35 cellular contexts compared by ENCODE assay signal in the genomic region with DNA sequence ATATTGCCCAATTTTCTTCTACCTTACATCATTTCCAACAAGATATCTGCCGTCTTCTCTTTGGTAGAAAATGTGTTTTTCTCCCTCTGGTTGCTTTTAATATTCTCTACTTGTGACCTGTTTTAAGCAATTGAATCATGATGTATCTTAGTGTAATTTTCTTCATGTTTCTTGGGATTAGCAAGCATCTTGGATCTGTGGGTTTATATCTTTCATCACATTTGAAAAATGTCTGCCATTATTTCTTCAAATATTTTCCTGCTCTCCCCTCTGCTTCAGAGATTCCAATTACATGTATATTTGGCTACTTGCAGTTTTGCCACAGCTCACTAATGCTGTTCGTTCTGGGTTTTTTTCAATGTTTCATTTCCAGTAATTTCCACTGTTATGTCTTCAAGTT.
"Had no signal": no experiment of that assay in that cellular context is flagged by ENCODE, and none has a peak within 500 bp of the region (broad histone marks: within the 10 kb centered on the region; RNA-seq: fewer than 3 reads in every experiment).

No MANE protein-coding gene starts in this region.

- H3K36me3 ChIP-seq: MG63 had no signal

- H3K27me3 ChIP-seq: MG63 had no signal

- DNase-seq: Kasumi-1, MG63, MM.1S, MV-4-11, NCI-H1048, NCI-H1092, NCI-H1092 treated with DMSO at 0.1 percent for 48 hours, NCI-H1105, NCI-H1105 treated with DMSO at 0.1 percent for 48 hours, NCI-H1417, NCI-H1417 treated with DMSO at 0.1 percent for 48 hours, NCI-H1436, NCI-H1436 treated with DMSO at 0.1 percent for 48 hours, NCI-H146, NCI-H1694, NCI-H1694 treated with DMSO at 0.1 percent for 48 hours, NCI-H187, NCI-H187 treated with DMSO at 0.1 percent for 48 hours, NCI-H1930, NCI-H2029, NCI-H2029 treated with DMSO at 0.1 percent for 48 hours, NCI-H2081, NCI-H2107, NCI-H2171, NCI-H2171 treated with DMSO at 0.1 percent for 48 hours, NCI-H2227 treated with DMSO at 0.1 percent for 48 hours, NCI-H226, NCI-H345, NCI-H446, NCI-H446 treated with DMSO at 0.1 percent for 48 hours, NCI-H510A, NCI-H510A treated with DMSO at 0.1 percent for 48 hours, NCI-H524, NCI-H524 treated with DMSO at 0.1 percent for 48 hours, NCI-H526 had no signal

- H3K4me3 ChIP-seq: MG63 had no signal
